ENCODE assay signal across 1 cellular context in genomic region chr5:177363565-177363964, GRCh38.
A peak's percentile ranks its signal among the peaks of the same experiment; 100 is the strongest.
TF ChIP-seq lines count a peak whose summit lies in the region.

No MANE protein-coding gene starts in this region.

TF ChIP-seq in K562, 482 proteins besides CTCF, POLR2A, EP300 and RAD21 (continued from another document and continues in another):
- TF ChIP-seq TSHZ1 (CRISPR knock-in tag; IDR thresholded peaks at IDR 0.05) (no peak), NRF1 (conservative IDR thresholded peaks at IDR 0.05 in 1 of 2, IDR thresholded peaks at IDR 0.05 in 1 of 2) (no peak), ZBTB40 (IDR thresholded peaks at IDR 0.05) (no peak), ZBTB40 (CRISPR knock-in tag; IDR thresholded peaks at IDR 0.05) (no peak), RNF2 (IDR thresholded peaks at IDR 0.05) (no peak), POLR2B (IDR thresholded peaks at IDR 0.05; ENCODE audit: low read depth, partially characterized antibody) (no peak), SMARCA5 (IDR thresholded peaks at IDR 0.05) (peak; percentile 99), MLLT1 (IDR thresholded peaks at IDR 0.05) (no peak), ZNF512 (tag; IDR thresholded peaks at IDR 0.05) (no peak), ZBTB49 (CRISPR knock-in tag; IDR thresholded peaks at IDR 0.05; ENCODE audit: borderline replicate concordance) (no peak), TBP (optimal IDR thresholded peaks at IDR 0.05; ENCODE audit: low read depth, low read length) (peak; percentile 16), SETDB1 (IDR thresholded peaks at IDR 0.05; ENCODE audit: low read length) (no peak), GMEB1 (CRISPR knock-in tag; IDR thresholded peaks at IDR 0.05) (no peak), SIRT6 (IDR thresholded peaks at IDR 0.05; ENCODE audit: low read depth, low read length) (no peak), ZNF41 (CRISPR knock-in tag; conservative IDR thresholded peaks at IDR 0.05) (no peak), CBX3 (IDR thresholded peaks at IDR 0.05; ENCODE audit: borderline replicate concordance in 1 of 2, low read length in 2 of 2) (0 out of 3 replicates have a peak, but pooled peaks of 1 of the 2 experiments have one; percentile 55), TRIM25 (IDR thresholded peaks at IDR 0.05; ENCODE audit: borderline replicate concordance) (no peak), DNMT1 (IDR thresholded peaks at IDR 0.05) (no peak), PYGO2 (tag; IDR thresholded peaks at IDR 0.05) (no peak), ZNF586 (CRISPR knock-in tag; conservative IDR thresholded peaks at IDR 0.05) (no peak), CUX1 (CRISPR knock-in tag; IDR thresholded peaks at IDR 0.05) (no peak), HDAC2 (IDR thresholded peaks at IDR 0.05) (peak; percentile 98), SAP30 (IDR thresholded peaks at IDR 0.05; ENCODE audit: borderline replicate concordance, insufficient read depth, low read depth, low read length, poor library complexity, severe bottlenecking) (no peak), ZNF778 (CRISPR knock-in tag; IDR thresholded peaks at IDR 0.05) (no peak), KDM4B (IDR thresholded peaks at IDR 0.05; ENCODE audit: borderline replicate concordance in 2 of 2, low read depth in 1 of 2) (no peak)
